ENCODE assay signal across 9 cellular contexts in genomic region chr5:94793113-94793815, GRCh38.
A peak's percentile ranks its signal among the peaks of the same experiment; 100 is the strongest.
DNase-seq lines count a peak whose midpoint lies in the region; ATAC-seq lines count a peak whose summit lies in the region.
"Had no signal": no experiment of that assay in that cellular context is flagged by ENCODE, and none has a peak within 500 bp of the region (broad histone marks: within the 10 kb centered on the region; RNA-seq: fewer than 3 reads in every experiment).

No MANE protein-coding gene starts in this region.

- DNase-seq in EH (ENCODE audit: low read depth) (peak; percentile 84), NCI-H526 treated with DMSO at 0.1 percent for 48 hours (lab: John Stamatoyannopoulos, UW) (no peak), NCI-H2171 (lab: John Stamatoyannopoulos, UW) (no peak), SHP77 treated with DMSO at 0.1 percent for 48 hours (lab: John Stamatoyannopoulos, UW) (no peak)
- peak; percentile 35 to 43 for DNase-seq in activated T-cell treated with anti-CD3 and anti-CD28 coated beads, Interleukin-2, amount 50 U/mL, for 72 hours
- DNase-seq in natural killer cell treated with Interleukin-12 subunit alpha and Interleukin-12 subunit beta and Interleukin-15 and Interleukin-18, amount 100 ng/mL, for 72 hours (ENCODE audit: low spot score), result peak; percentile 68

- H3K27me3 Mint-ChIP-seq in activated T-cell treated with anti-CD3 and anti-CD28 coated beads, Interleukin-2, amount 50 U/mL, for 72 hours (ENCODE audit: low read depth), result no peaks in the 10 kb centered on the region
- no peaks in the 10 kb centered on the region for H3K27me3 Mint-ChIP-seq in natural killer cell treated with Interleukin-12 subunit alpha and Interleukin-12 subunit beta and Interleukin-15 and Interleukin-18, amount 100 ng/mL, for 72 hours

- peaks cover 0 to 1% of the 10 kb centered on the region in 2 donors for H3K36me3 Mint-ChIP-seq in activated T-cell treated with anti-CD3 and anti-CD28 coated beads, Interleukin-2, amount 50 U/mL, for 72 hours (ENCODE audit: insufficient read depth in 2 of 2)
- peaks cover 10% of the 10 kb centered on the region for H3K36me3 Mint-ChIP-seq in natural killer cell treated with Interleukin-12 subunit alpha and Interleukin-12 subunit beta and Interleukin-15 and Interleukin-18, amount 100 ng/mL, for 72 hours

- H3K4me1 Mint-ChIP-seq in activated T-cell treated with anti-CD3 and anti-CD28 coated beads, Interleukin-2, amount 50 U/mL, for 72 hours (ENCODE audit: low read depth), result peaks cover 44% of the 10 kb centered on the region
- H3K4me1 Mint-ChIP-seq in natural killer cell treated with Interleukin-12 subunit alpha and Interleukin-12 subunit beta and Interleukin-15 and Interleukin-18, amount 100 ng/mL, for 72 hours (ENCODE audit: low read depth in 2 of 2), result peaks cover 60 to 77% of the 10 kb centered on the region in 2 donors
- H3K4me1 Mint-ChIP-seq: nephron had no signal

- no peaks in the 10 kb centered on the region for H3K9me3 Mint-ChIP-seq in activated T-cell treated with anti-CD3 and anti-CD28 coated beads, Interleukin-2, amount 50 U/mL, for 72 hours
- peaks cover 3% of the 10 kb centered on the region for H3K9me3 Mint-ChIP-seq in natural killer cell treated with Interleukin-12 subunit alpha and Interleukin-12 subunit beta and Interleukin-15 and Interleukin-18, amount 100 ng/mL, for 72 hours
- H3K9me3 Mint-ChIP-seq: nephron had no signal

- ATAC-seq in GM19455 (IDR thresholded peaks at IDR 0.05; ENCODE audit: unreplicated experiment) (peak; percentile 100), HG03457 (IDR thresholded peaks at IDR 0.05; ENCODE audit: unreplicated experiment) (peak; percentile 100)
- ATAC-seq in activated T-cell treated with anti-CD3 and anti-CD28 coated beads, Interleukin-2, amount 50 U/mL, for 72 hours (replicated peaks in 1 of 2), result peak; percentile 97
- ATAC-seq in natural killer cell treated with Interleukin-12 subunit alpha and Interleukin-12 subunit beta and Interleukin-15 and Interleukin-18, amount 100 ng/mL, for 72 hours, result peak; percentile 96

- H3K27ac Mint-ChIP-seq in activated T-cell treated with anti-CD3 and anti-CD28 coated beads, Interleukin-2, amount 50 U/mL, for 72 hours, result peak overlapping the region; percentile 96
- H3K27ac Mint-ChIP-seq in natural killer cell treated with Interleukin-12 subunit alpha and Interleukin-12 subunit beta and Interleukin-15 and Interleukin-18, amount 100 ng/mL, for 72 hours, result peak overlapping the region; percentile 100
- H3K27ac Mint-ChIP-seq: nephron had no signal

- peak overlapping the region; percentile 71 to 88 for H3K4me3 Mint-ChIP-seq in activated T-cell treated with anti-CD3 and anti-CD28 coated beads, Interleukin-2, amount 50 U/mL, for 72 hours
- peak overlapping the region; percentile 93 for H3K4me3 Mint-ChIP-seq in natural killer cell treated with Interleukin-12 subunit alpha and Interleukin-12 subunit beta and Interleukin-15 and Interleukin-18, amount 100 ng/mL, for 72 hours
- H3K4me3 Mint-ChIP-seq: nephron had no signal

Comparison
In these comparisons a context has a peak if more than half of its experiments do, and no peak if none do; other contexts are left out.
1. DNase-seq: peak in EH (single experiment), activated T-cell treated with anti-CD3 and anti-CD28 coated beads, Interleukin-2, amount 50 U/mL, for 72 hours (2 of 2) and natural killer cell treated with Interleukin-12 subunit alpha and Interleukin-12 subunit beta and Interleukin-15 and Interleukin-18, amount 100 ng/mL, for 72 hours (single experiment); none in NCI-H526 treated with DMSO at 0.1 percent for 48 hours (single experiment), NCI-H2171 (single experiment) and SHP77 treated with DMSO at 0.1 percent for 48 hours (single experiment).
2. Peak in every context shown above with its lines, with median percentiles within 50 percentile points of each other: ATAC-seq.